23 cellular contexts compared by ENCODE assay signal in the genomic region with DNA sequence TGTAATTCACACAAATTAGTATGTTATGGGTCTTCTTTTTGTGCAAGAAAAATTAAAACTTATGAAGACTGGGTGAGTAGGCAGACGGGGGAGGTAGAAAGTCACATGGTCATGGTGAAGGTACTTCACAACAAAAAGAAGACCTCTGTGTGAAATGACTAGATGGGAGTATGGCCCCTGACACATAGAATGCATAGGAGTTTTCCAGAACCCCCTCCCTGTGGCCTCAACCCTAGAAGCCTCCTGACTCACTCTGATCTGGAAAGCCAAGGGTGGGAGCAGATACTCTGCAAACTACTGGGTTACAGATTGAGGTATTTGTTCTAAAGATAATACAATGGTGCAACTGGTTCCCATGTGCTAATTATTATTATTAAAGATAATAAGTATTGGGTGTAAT.
"Had no signal": no experiment of that assay in that cellular context is flagged by ENCODE, and none has a peak within 500 bp of the region (broad histone marks: within the 10 kb centered on the region; RNA-seq: fewer than 3 reads in every experiment).

No MANE protein-coding gene starts in this region.

- ATAC-seq: left colon; left lung; mucosa of descending colon; naive thymus-derived CD4-positive, alpha-beta T cell; natural killer cell treated with Interleukin-12 subunit alpha and Interleukin-12 subunit beta and Interleukin-15 and Interleukin-18, amount 100 ng/mL, for 72 hours; pancreas; right cardiac atrium; sciatic nerve; stimulated activated naive B cell treated with anti-CD40 and anti-IgM and Interleukin-4, amounts not matched to agents 10 μg/mL and 1 μg/mL and 100 μg/mL, for 72 hours; stimulated activated naive CD8-positive, alpha-beta T cell treated with anti-CD3 and anti-CD28 coated beads, Interleukin-15, Interleukin-2, amounts not matched to agents 100 U/mL and 50 U/mL, for 24 hours had no signal

- DNase-seq: kidney; left colon; left lung; midbrain; mucosa of descending colon; naive thymus-derived CD4-positive, alpha-beta T cell; pancreas; posterior cingulate gyrus; retina; right cardiac atrium; stimulated activated CD4-positive, alpha-beta T cell treated with anti-CD3 and anti-CD28 coated beads, Interleukin-12 subunit alpha, Interleukin-12 subunit beta, amount 100 ng/mL, for 4 hours; stimulated activated CD4-positive, alpha-beta T cell treated with anti-CD3 and anti-CD28 coated beads, Interleukin-15, amount 100 ng/mL, for 24 hours; stimulated activated CD4-positive, alpha-beta T cell treated with anti-CD3 and anti-CD28 coated beads, Interleukin-2, amount 100 ng/mL, for 24 hours; stimulated activated CD4-positive, alpha-beta T cell treated with anti-CD3 and anti-CD28 coated beads, Interleukin-4, amount 100 ng/mL, for 1 hour; stimulated activated naive B cell treated with anti-CD40 and anti-IgM and Interleukin-4, amounts not matched to agents 10 μg/mL and 1 μg/mL and 100 μg/mL, for 72 hours; stimulated activated naive CD8-positive, alpha-beta T cell treated with anti-CD3 and anti-CD28 coated beads, Interleukin-15, Interleukin-2, amounts not matched to agents 100 U/mL and 50 U/mL, for 24 hours; stomach; testis; thyroid gland; transverse colon; upper lobe of left lung had no signal

- FAIRE-seq: pancreas had no signal
